ENCODE assay signal across 8 cellular contexts in the genomic region with DNA sequence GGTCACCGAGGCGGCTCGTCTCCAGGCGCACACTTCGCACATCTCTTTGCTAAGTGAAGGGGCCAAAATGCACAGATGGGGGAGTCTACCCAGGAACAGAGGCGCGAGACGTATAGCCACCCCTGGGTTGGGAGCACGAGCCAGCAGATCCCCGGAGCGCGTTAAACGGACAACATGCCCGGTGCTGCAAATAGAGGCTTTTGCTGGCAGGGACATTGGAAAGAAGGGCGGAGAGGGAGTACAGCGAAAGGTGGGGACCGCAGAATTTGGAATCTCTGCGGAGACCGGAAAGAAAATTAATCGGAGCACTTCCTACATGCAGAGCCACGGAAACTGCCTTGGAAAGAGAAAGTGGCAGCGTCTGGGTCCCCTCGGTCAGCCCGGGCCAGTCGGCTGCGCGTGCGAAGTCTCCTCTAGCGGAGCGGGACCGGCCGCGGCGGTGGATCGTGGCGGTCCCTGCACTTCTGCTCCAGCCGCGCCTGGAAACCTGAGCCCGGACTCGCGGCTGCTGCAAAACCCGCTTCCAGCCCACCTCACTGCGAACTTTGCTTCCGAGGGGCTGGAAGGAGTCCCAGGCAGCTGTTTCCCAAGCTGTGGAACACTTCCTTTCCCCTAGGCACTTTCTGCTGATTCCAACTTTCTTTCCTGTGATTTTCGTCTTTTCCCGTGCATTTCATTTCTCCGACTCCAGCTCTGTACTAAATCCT. TPM values are rescaled to one million over a fixed set of nuclear protein-coding genes. Genes with fewer than 3 reads are reported as not detected.
DNase-seq lines count a peak whose midpoint lies in the region; ATAC-seq, FAIRE-seq and TF ChIP-seq lines count a peak whose summit lies in the region.

No MANE protein-coding gene starts in this region.

- H3K4me3 ChIP-seq in RWPE2 (ENCODE audit: severe bottlenecking) (peak overlapping the region; percentile 83), small intestine (ENCODE audit: low read depth in 1 of 2, low read length in 2 of 2) (peak overlapping the region; percentile 55 to 63)

- TF ChIP-seq POLR2A in GM12891 (IDR thresholded peaks at IDR 0.05; ENCODE audit: low read depth, low read length): no peak

- FAIRE-seq in small intestine (lab: Jason Lieb, UNC): no peak
- no peak for FAIRE-seq in GM12891 (lab: Jason Lieb, UNC)

- no peak for TF ChIP-seq CTCF in RWPE2 (IDR thresholded peaks at IDR 0.05; ENCODE audit: poor library complexity, severe bottlenecking)

- DNase-seq in DMS153 (lab: John Stamatoyannopoulos, UW) (peak; percentile 46), RWPE2 (ENCODE audit: low spot score) (peak; percentile 57), caudate nucleus (lab: John Stamatoyannopoulos, UW) (peak in 48 of 61 donors; percentile 1 to 88 (median 66)), iris pigment epithelial cell (ENCODE audit: low read depth) (peak; percentile 67), small intestine (peak; percentile 27), GM12891 (ENCODE audit: insufficient read length, low spot score) (no peak)

- ATAC-seq in GM19467 (IDR thresholded peaks at IDR 0.05; ENCODE audit: unreplicated experiment): peak; percentile 31
- ATAC-seq in HG03558 (IDR thresholded peaks at IDR 0.05; ENCODE audit: extremely low read depth, unreplicated experiment): peak; percentile 1
- ATAC-seq in RWPE2 (ENCODE audit: low read depth): peak; percentile 54

- 0 to 1% (median 1%) methylated on average over 46 to 47 of the region's 47 CpGs for WGBS in small intestine, 3 donors

- H3K27ac ChIP-seq in RWPE2 (ENCODE audit: poor library complexity, severe bottlenecking): peak overlapping the region; percentile 64
- H3K27ac ChIP-seq in caudate nucleus (ENCODE audit: low read depth, low read length): peak overlapping the region; percentile 96
- peak overlapping the region in 1 of 2 donors; percentile 88 for H3K27ac ChIP-seq in small intestine (ENCODE audit: low read depth in 1 of 2, low read length in 1 of 2)

- peaks cover 11% of the 10 kb centered on the region for H3K4me1 ChIP-seq in RWPE2 (ENCODE audit: insufficient read depth, poor library complexity, severe bottlenecking)
- no peaks in the 10 kb centered on the region for H3K4me1 ChIP-seq in small intestine (ENCODE audit: control insufficient read depth in 2 of 2, insufficient read depth in 1 of 2, low read depth in 1 of 2, low read length in 1 of 2)

- H3K36me3 ChIP-seq in RWPE2 (ENCODE audit: low read depth) (no peaks in the 10 kb centered on the region), small intestine (ENCODE audit: control insufficient read depth in 2 of 2, insufficient read depth in 2 of 2, low read length in 2 of 2) (no peaks in the 10 kb centered on the region)

- H3K9me3 ChIP-seq in RWPE2 (ENCODE audit: severe bottlenecking) (no peaks in the 10 kb centered on the region), small intestine (ENCODE audit: control insufficient read depth, low read depth) (no peaks in the 10 kb centered on the region)

- H3K27me3 ChIP-seq in RWPE2 (ENCODE audit: insufficient read depth, poor library complexity, severe bottlenecking) (no peaks in the 10 kb centered on the region), small intestine (ENCODE audit: control insufficient read depth in 2 of 2, insufficient read depth in 2 of 2, low read length in 2 of 2) (peaks cover 0 to 4% of the 10 kb centered on the region in 2 donors)

TF ChIP-seq in GM12891, 5 proteins besides CTCF, POLR2A, EP300 and RAD21:
- TF ChIP-seq POLR2AphosphoS5 (IDR thresholded peaks at IDR 0.05; ENCODE audit: low read depth, low read length) (no peak), SPI1 (IDR thresholded peaks at IDR 0.05; ENCODE audit: low read depth, low read length) (no peak), TAF1 (IDR thresholded peaks at IDR 0.05; ENCODE audit: low read depth, low read length) (no peak), POU2F2 (IDR thresholded peaks at IDR 0.05; ENCODE audit: low read depth, low read length) (no peak)

RNA-seq across cellular contexts. Expression of gene PCDH9, which starts 0.8 kb away (rescaled TPM):
- under 1 TPM in 2 of 3 donors, not detected in 1; 0.27 to 0.72 TPM for polyA plus RNA-seq in small intestine
- 0.01 TPM for polyA plus RNA-seq in GM12891 (2012; ENCODE audit: low read depth, missing spikeins)

Comparison
In these comparisons a context has a peak if more than half of its experiments do, and no peak if none do; other contexts are left out.
1. ATAC-seq: peak in every context shown above with its lines; median percentile 54 in RWPE2; 31 in GM19467; 1 in HG03558.